ENCODE assay signal across 12 cellular contexts in the genomic region with DNA sequence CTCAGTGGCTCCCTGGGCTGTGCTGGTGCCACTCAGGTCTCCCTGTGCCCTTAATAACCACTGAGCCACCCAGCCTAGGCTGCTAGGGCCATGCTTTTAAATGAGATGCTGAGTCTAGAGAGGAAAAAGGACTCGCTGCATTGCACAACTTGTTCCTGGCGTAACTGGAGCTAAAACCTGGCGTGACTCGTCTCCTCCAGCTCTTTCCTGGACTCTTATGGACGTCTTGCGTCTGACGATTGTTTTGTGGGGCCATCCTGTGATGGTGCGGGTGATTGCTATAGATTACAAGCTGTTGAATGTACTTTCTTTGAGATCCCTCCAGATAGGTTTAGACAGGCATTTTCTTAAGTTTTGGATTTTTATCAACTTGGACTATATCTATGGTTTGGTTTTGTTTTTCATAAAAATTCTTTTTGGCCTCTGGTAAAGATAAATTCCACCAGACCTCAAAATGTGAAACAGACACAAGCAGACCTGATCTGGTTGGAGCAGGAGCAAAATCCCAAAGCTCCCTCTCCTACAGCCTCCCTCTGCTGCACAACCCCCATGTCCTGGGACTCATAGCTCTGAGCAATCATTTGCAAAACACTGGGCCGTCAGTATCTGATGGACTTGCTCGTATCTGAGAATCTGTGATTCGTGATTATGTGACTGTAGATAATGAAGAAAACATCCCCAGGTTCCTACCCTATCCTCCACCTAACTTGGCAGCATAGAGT.
DNase-seq lines count a peak whose midpoint lies in the region; ATAC-seq and TF ChIP-seq lines count a peak whose summit lies in the region.
"Had no signal": no experiment of that assay in that cellular context is flagged by ENCODE, and none has a peak within 500 bp of the region (broad histone marks: within the 10 kb centered on the region; RNA-seq: fewer than 3 reads in every experiment).

No MANE protein-coding gene starts in this region.

- no peaks in the 10 kb centered on the region for H3K9me2 ChIP-seq in PC-3 (replicated peaks; ENCODE audit: low read length)

- intact Hi-C loops in PC-3 (cut with micrococcal nuclease), result no loop called here

- peaks cover 3% of the 10 kb centered on the region for H3K9me3 Mint-ChIP-seq in activated naive CD8-positive, alpha-beta T cell treated with anti-CD3 and anti-CD28 coated beads for 36 hours
- H3K9me3 Mint-ChIP-seq: activated naive CD8-positive, alpha-beta T cell treated with anti-CD3 and anti-CD28 coated beads, Interleukin-2, amount 10 ng/mL, durations not matched to agents 7 days and 5 days had no signal

- no peaks in the 10 kb centered on the region for H3F3A ChIP-seq in PC-3 (ENCODE audit: low read length, unreplicated experiment)

- H4K20me1 ChIP-seq in PC-3 (ENCODE audit: low read length), result no peaks in the 10 kb centered on the region

- H2AFZ ChIP-seq in PC-3 (ENCODE audit: low read length), result 0 out of 2 replicates have a peak overlapping the region, but pooled peaks have one; percentile 53

- H3K9me3 ChIP-seq in PC-3 (ENCODE audit: low read length) (no peaks in the 10 kb centered on the region), esophagus (ENCODE audit: control insufficient read depth in 2 of 2, insufficient read depth in 1 of 2, low read depth in 1 of 2, low read length in 1 of 2) (no peaks in the 10 kb centered on the region)

- TF ChIP-seq CTCF in PC-3 (conservative IDR thresholded peaks at IDR 0.05; ENCODE audit: low read depth, low read length), result no peak

- no peaks in the 10 kb centered on the region for H3K36me3 Mint-ChIP-seq in activated naive CD8-positive, alpha-beta T cell treated with anti-CD3 and anti-CD28 coated beads for 36 hours
- H3K36me3 Mint-ChIP-seq: activated naive CD8-positive, alpha-beta T cell treated with anti-CD3 and anti-CD28 coated beads, Interleukin-2, amount 10 ng/mL, durations not matched to agents 7 days and 5 days had no signal

- POLR2A ChIA-PET in PC-3 (lab: Charles Lee; ENCODE audit: unreplicated experiment), result no interaction called here

- peaks cover 6% of the 10 kb centered on the region for H3K4me1 Mint-ChIP-seq in activated naive CD8-positive, alpha-beta T cell treated with anti-CD3 and anti-CD28 coated beads for 36 hours
- H3K4me1 Mint-ChIP-seq: activated naive CD8-positive, alpha-beta T cell treated with anti-CD3 and anti-CD28 coated beads, Interleukin-2, amount 10 ng/mL, durations not matched to agents 7 days and 5 days had no signal

- CTCF ChIA-PET in PC-3 (lab: Charles Lee), result interaction anchor here (0.6 kb wide), 1 partner anchor 198 kb away, joined by 3 read pairs; no protein-coding TSS in a partner anchor

- no peaks in the 10 kb centered on the region for H3K79me2 ChIP-seq in PC-3 (ENCODE audit: low read length)

- no peak overlapping the region for H3K4me3 ChIP-seq in PC-3 (ENCODE audit: low read length)
- no peak overlapping the region for H3K4me3 ChIP-seq in esophagus (ENCODE audit: low read depth in 1 of 2, low read length in 2 of 2)

- H3K27me3 ChIP-seq in PC-3 (ENCODE audit: low read length), result no peaks in the 10 kb centered on the region
- H3K27me3 ChIP-seq in esophagus (ENCODE audit: control insufficient read depth in 1 of 2, insufficient read depth in 2 of 2, low read length in 2 of 2), result no peaks in the 10 kb centered on the region

- H3K4me3 Mint-ChIP-seq in activated naive CD8-positive, alpha-beta T cell treated with anti-CD3 and anti-CD28 coated beads for 36 hours, result no peak overlapping the region
- H3K4me3 Mint-ChIP-seq: activated naive CD8-positive, alpha-beta T cell treated with anti-CD3 and anti-CD28 coated beads, Interleukin-2, amount 10 ng/mL, durations not matched to agents 7 days and 5 days; memory B cell; T-helper 1 cell treated with Interleukin-12 subunit alpha and Interleukin-12 subunit beta and Interleukin-4 antibody, amounts not matched to agents 30 μg/mL and 1 μg/mL, for 36 hours had no signal

- H3K4me2 ChIP-seq in PC-3 (ENCODE audit: low read length), result peak overlapping the region; percentile 13; the same call in 1 of the 2 replicates

- no peak for ATAC-seq in PC-3

- no peak overlapping the region for H3K27ac ChIP-seq in PC-3 (ENCODE audit: low read length)
- H3K27ac ChIP-seq in esophagus (ENCODE audit: low read depth in 2 of 2, low read length in 1 of 2), result peak overlapping the region; percentile 73 to 83

- BruUV-seq in PC-3 (replicated peaks; lab: Mats Ljungman, UMichigan), result no TSS peak

- no peak overlapping the region for H3K27ac Mint-ChIP-seq in activated naive CD8-positive, alpha-beta T cell treated with anti-CD3 and anti-CD28 coated beads for 36 hours
- H3K27ac Mint-ChIP-seq: activated naive CD8-positive, alpha-beta T cell treated with anti-CD3 and anti-CD28 coated beads, Interleukin-2, amount 10 ng/mL, durations not matched to agents 7 days and 5 days; memory B cell; T-helper 1 cell treated with Interleukin-12 subunit alpha and Interleukin-12 subunit beta and Interleukin-4 antibody, amounts not matched to agents 30 μg/mL and 1 μg/mL, for 36 hours had no signal

- WGBS in esophagus, 2 donors, result 63 to 75% methylated on average over 11 of the region's 11 CpGs

- H3K27me3 Mint-ChIP-seq in activated naive CD8-positive, alpha-beta T cell treated with anti-CD3 and anti-CD28 coated beads for 36 hours, result no peaks in the 10 kb centered on the region
- H3K27me3 Mint-ChIP-seq: activated naive CD8-positive, alpha-beta T cell treated with anti-CD3 and anti-CD28 coated beads, Interleukin-2, amount 10 ng/mL, durations not matched to agents 7 days and 5 days had no signal

- no peaks in the 10 kb centered on the region; the same call in 1 of the 2 replicates for H3K4me1 ChIP-seq in PC-3 (ENCODE audit: insufficient read depth, low read length)
- H3K4me1 ChIP-seq in esophagus (ENCODE audit: control insufficient read depth in 2 of 2, insufficient read depth in 2 of 2, low read length in 1 of 2), result peaks cover 2 to 3% of the 10 kb centered on the region in 2 donors

- H3K36me3 ChIP-seq in PC-3 (ENCODE audit: low read depth, low read length) (no peaks in the 10 kb centered on the region), esophagus (ENCODE audit: control insufficient read depth in 2 of 2, insufficient read depth in 2 of 2, low read length in 1 of 2) (no peaks in the 10 kb centered on the region)

- no peak overlapping the region for H3K9ac ChIP-seq in PC-3 (ENCODE audit: low read length)

- DNase-seq in PC-3 (peak; percentile 1), myocyte (ENCODE audit: low read depth) (peak; percentile 65), ureter (ENCODE audit: low spot score) (peak; percentile 70), medulla oblongata (ENCODE audit: extremely low spot score) (no peak), DMS53 treated with DMSO at 0.1 percent for 48 hours (lab: John Stamatoyannopoulos, UW; ENCODE audit: unreplicated experiment) (no peak)
- DNase-seq in activated naive CD8-positive, alpha-beta T cell treated with anti-CD3 and anti-CD28 coated beads for 36 hours, result no peak
- DNase-seq in activated CD4-positive, alpha-beta T cell treated with anti-CD3 and anti-CD28 coated beads, Interleukin-2, amount 50 U/mL, for 48 hours, result no peak
- DNase-seq: activated naive CD8-positive, alpha-beta T cell treated with anti-CD3 and anti-CD28 coated beads, Interleukin-2, amount 10 ng/mL, durations not matched to agents 7 days and 5 days; NCI-H1417 treated with DMSO at 0.1 percent for 48 hours had no signal

Comparison
In these comparisons a context has a peak if more than half of its experiments do, and no peak if none do; other contexts are left out.
1. DNase-seq: peak in PC-3 (single experiment), myocyte (single experiment) and ureter (single experiment); none in medulla oblongata (single experiment), activated naive CD8-positive, alpha-beta T cell treated with anti-CD3 and anti-CD28 coated beads for 36 hours (single experiment), activated CD4-positive, alpha-beta T cell treated with anti-CD3 and anti-CD28 coated beads, Interleukin-2, amount 50 U/mL, for 48 hours (0 of 2) and DMS53 treated with DMSO at 0.1 percent for 48 hours (single experiment).